ENCODE assay signal across 1 cellular context in genomic region chr6:16205377-16206144, GRCh38.
A peak's percentile ranks its signal among the peaks of the same experiment; 100 is the strongest.
TF ChIP-seq lines count a peak whose summit lies in the region.

No MANE protein-coding gene starts in this region.

TF ChIP-seq in GM12878, 131 proteins besides CTCF, POLR2A, EP300 and RAD21 (continued from another document):
- TF ChIP-seq REST (IDR thresholded peaks at IDR 0.05; ENCODE audit: low read depth, low read length) (peak; percentile 49; the same call in 1 of the 2 replicates), NR2C2 (IDR thresholded peaks at IDR 0.05; ENCODE audit: borderline replicate concordance, control insufficient read depth, insufficient read length, low read depth) (no peak), POLR2AphosphoS5 (IDR thresholded peaks at IDR 0.05; ENCODE audit: low read length) (no peak), CREB1 (IDR thresholded peaks at IDR 0.05; ENCODE audit: low read depth) (peak; percentile 97), SMARCA5 (IDR thresholded peaks at IDR 0.05) (0 out of 2 replicates have a peak, but pooled peaks have one; percentile 66), MLLT1 (IDR thresholded peaks at IDR 0.05) (peak; percentile 22; the same call in 1 of the 2 replicates), TCF3 (IDR thresholded peaks at IDR 0.05; ENCODE audit: borderline replicate concordance, insufficient read depth, low read depth, low read length) (peak; percentile 77; the same call in 1 of the 2 replicates), PKNOX1 (IDR thresholded peaks at IDR 0.05) (peak; percentile 62; the same call in 1 of the 2 replicates), EGR1 (IDR thresholded peaks at IDR 0.05; ENCODE audit: borderline replicate concordance in 1 of 2, low read depth in 2 of 2, low read length in 2 of 2) (no peak), MTA3 (IDR thresholded peaks at IDR 0.05; ENCODE audit: borderline replicate concordance, low read length) (peak; percentile 61; the same call in 1 of the 2 replicates), RBBP5 (conservative IDR thresholded peaks at IDR 0.05) (no peak; the same call in 1 of the 2 replicates), YY1 (IDR thresholded peaks at IDR 0.05; ENCODE audit: low read depth, low read length) (peak; percentile 68), BACH1 (IDR thresholded peaks at IDR 0.05; ENCODE audit: borderline replicate concordance) (peak; percentile 31; the same call in 1 of the 2 replicates), MEF2A (IDR thresholded peaks at IDR 0.05; ENCODE audit: insufficient read depth, low read depth, low read length) (peak; percentile 64), NRF1 (conservative IDR thresholded peaks at IDR 0.05; ENCODE audit: low read depth, low read length) (no peak), NFIC (IDR thresholded peaks at IDR 0.05; ENCODE audit: low read depth, low read length) (peak; percentile 73; the same call in 1 of the 2 replicates), CEBPB (IDR thresholded peaks at IDR 0.05; ENCODE audit: borderline replicate concordance in 1 of 2, low read depth in 2 of 2, low read length in 2 of 2) (no peak; a peak in 1 of 4 replicates), KDM1A (IDR thresholded peaks at IDR 0.05; ENCODE audit: borderline replicate concordance) (no peak), BCL3 (IDR thresholded peaks at IDR 0.05; ENCODE audit: borderline replicate concordance, insufficient read depth, low read depth, low read length, poor library complexity, severe bottlenecking) (peak; percentile 13), BMI1 (IDR thresholded peaks at IDR 0.05; ENCODE audit: borderline replicate concordance) (no peak), MEF2B (IDR thresholded peaks at IDR 0.05; ENCODE audit: partially characterized antibody, poor library complexity, severe bottlenecking) (peak; percentile 99), USF1 (IDR thresholded peaks at IDR 0.05; ENCODE audit: borderline replicate concordance, extremely low read length, insufficient read depth, low read depth, low read length) (no peak), SREBF1 (IDR thresholded peaks at IDR 0.05; ENCODE audit: low read length) (peak; percentile 57; the same call in 1 of the 2 replicates), CBX5 (IDR thresholded peaks at IDR 0.05; ENCODE audit: low read depth) (peak; percentile 53; the same call in 1 of the 2 replicates), ATF3 (IDR thresholded peaks at IDR 0.05; ENCODE audit: borderline replicate concordance, extremely low read depth, low read depth, low read length) (no peak), ZBTB33 (IDR thresholded peaks at IDR 0.05) (no peak), HSF1 (IDR thresholded peaks at IDR 0.05; ENCODE audit: low read depth, low read length) (no peak), ZBTB40 (IDR thresholded peaks at IDR 0.05; ENCODE audit: borderline replicate concordance) (peak; percentile 84; the same call in 1 of the 2 replicates)
